23 cellular contexts compared by ENCODE assay signal in the genomic region with DNA sequence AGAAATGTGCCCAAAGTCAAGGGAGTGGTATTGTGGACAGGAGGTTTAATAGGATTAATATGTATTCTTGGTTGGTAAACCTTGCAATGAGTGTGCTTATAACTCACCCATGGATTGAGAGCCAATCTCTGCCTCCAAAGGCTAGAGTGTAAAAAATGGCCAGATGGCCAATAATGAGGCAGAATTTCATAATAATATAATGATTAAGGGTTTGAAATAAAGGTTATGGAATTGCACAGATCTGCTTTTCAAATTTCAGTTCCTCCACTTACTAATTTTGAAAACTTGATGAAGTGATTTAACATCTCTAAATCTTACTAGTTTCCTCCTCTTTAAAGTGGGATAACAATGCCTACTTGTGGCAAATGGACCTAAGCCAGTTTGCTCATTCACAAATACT.
DNase-seq lines count a peak whose midpoint lies in the region; ATAC-seq and TF ChIP-seq lines count a peak whose summit lies in the region.
"Had no signal": no experiment of that assay in that cellular context is flagged by ENCODE, and none has a peak within 500 bp of the region (broad histone marks: within the 10 kb centered on the region; RNA-seq: fewer than 3 reads in every experiment).

No MANE protein-coding gene starts in this region.

- H3K27me3 Mint-ChIP-seq in stimulated activated naive B cell treated with anti-CD40 and anti-IgM and Interleukin-4, amounts not matched to agents 10 μg/mL and 1 μg/mL and 100 μg/mL, for 72 hours: no peaks in the 10 kb centered on the region
- H3K27me3 Mint-ChIP-seq: CD4-positive, alpha-beta memory T cell; CD4-positive, CD25-positive, alpha-beta regulatory T cell; CD8-positive, alpha-beta memory T cell had no signal

- intact Hi-C loops in OCI-LY7 (cut with micrococcal nuclease; ENCODE audit: unreplicated experiment) (no loop called here), thyroid gland (cut with DNase I) (no loop called here)

- no peak overlapping the region for H3K9ac ChIP-seq in OCI-LY3 (ENCODE audit: low read length)
- H3K9ac ChIP-seq: BLaER1 had no signal

- no peak overlapping the region for H3K27ac ChIP-seq in OCI-LY3 (ENCODE audit: low read length)
- H3K27ac ChIP-seq in OCI-LY7 (ENCODE audit: low read depth, low read length, poor library complexity, severe bottlenecking): no peak overlapping the region
- H3K27ac ChIP-seq in thyroid gland: no peak overlapping the region
- H3K27ac ChIP-seq: BLaER1 had no signal

- H3K36me3 ChIP-seq in OCI-LY3 (replicated peaks; ENCODE audit: low read depth, low read length): no peaks in the 10 kb centered on the region
- H3K36me3 ChIP-seq in OCI-LY7 (ENCODE audit: insufficient read depth, low read length): no peaks in the 10 kb centered on the region
- no peaks in the 10 kb centered on the region for H3K36me3 ChIP-seq in thyroid gland
- H3K36me3 ChIP-seq: BE2C, BLaER1 had no signal

- H3K79me2 ChIP-seq in OCI-LY3 (ENCODE audit: low read length) (no peaks in the 10 kb centered on the region), OCI-LY7 (ENCODE audit: insufficient read depth, low read depth, low read length) (no peaks in the 10 kb centered on the region)

- H3K4me2 ChIP-seq in OCI-LY3 (ENCODE audit: low read length) (peak overlapping the region; percentile 50), OCI-LY7 (ENCODE audit: low read length) (no peak overlapping the region)
- H3K4me2 ChIP-seq: BLaER1 had no signal

- no TSS peak for BruUV-seq in OCI-LY7 (replicated peaks; lab: Mats Ljungman, UMichigan)

- no peaks in the 10 kb centered on the region for H3K4me1 Mint-ChIP-seq in stimulated activated naive B cell treated with anti-CD40 and anti-IgM and Interleukin-4, amounts not matched to agents 10 μg/mL and 1 μg/mL and 100 μg/mL, for 72 hours
- H3K4me1 Mint-ChIP-seq: CD14-positive monocyte; CD4-positive, alpha-beta memory T cell; CD4-positive, CD25-positive, alpha-beta regulatory T cell; CD8-positive, alpha-beta memory T cell had no signal

- H3K4me3 Mint-ChIP-seq in stimulated activated naive B cell treated with anti-CD40 and anti-IgM and Interleukin-4, amounts not matched to agents 10 μg/mL and 1 μg/mL and 100 μg/mL, for 72 hours: no peak overlapping the region
- H3K4me3 Mint-ChIP-seq: CD14-positive monocyte; CD4-positive, alpha-beta memory T cell; CD4-positive, CD25-positive, alpha-beta regulatory T cell; CD8-positive, alpha-beta memory T cell had no signal

- H3K27ac Mint-ChIP-seq in stimulated activated naive B cell treated with anti-CD40 and anti-IgM and Interleukin-4, amounts not matched to agents 10 μg/mL and 1 μg/mL and 100 μg/mL, for 72 hours: no peak overlapping the region
- H3K27ac Mint-ChIP-seq: CD14-positive monocyte; CD4-positive, alpha-beta memory T cell; CD4-positive, CD25-positive, alpha-beta regulatory T cell; CD8-positive, alpha-beta memory T cell had no signal

- POLR2A ChIA-PET in OCI-LY7 (lab: Charles Lee): no interaction called here

- no peaks in the 10 kb centered on the region for H3K9me2 ChIP-seq in OCI-LY7 (ENCODE audit: insufficient read depth, low read length)

- H3K4me3 ChIP-seq in OCI-LY3 (ENCODE audit: low read length): peak overlapping the region; percentile 4; the same call in 1 of the 2 replicates
- no peak overlapping the region for H3K4me3 ChIP-seq in OCI-LY7 (ENCODE audit: low read depth, low read length, poor library complexity, severe bottlenecking)
- no peak overlapping the region for H3K4me3 ChIP-seq in thyroid gland (replicated peaks in 1 of 3)
- H3K4me3 ChIP-seq: BLaER1, GM12878 had no signal

- CTCF ChIA-PET in OCI-LY7 (lab: Charles Lee; ENCODE audit: unreplicated experiment): no interaction called here

- ATAC-seq in stimulated activated naive B cell treated with anti-CD40 and anti-IgM and Interleukin-4, amounts not matched to agents 10 μg/mL and 1 μg/mL and 100 μg/mL, for 72 hours (replicated peaks): peak; percentile 54 to 58
- ATAC-seq in GM21381 (IDR thresholded peaks at IDR 0.05; ENCODE audit: unreplicated experiment): no peak
- ATAC-seq: GM12878 had no signal

- no peaks in the 10 kb centered on the region for H3K9me3 ChIP-seq in OCI-LY3 (ENCODE audit: insufficient read depth, low read length)
- H3K9me3 ChIP-seq in OCI-LY7 (ENCODE audit: low read length): no peaks in the 10 kb centered on the region
- no peaks in the 10 kb centered on the region for H3K9me3 ChIP-seq in thyroid gland
- H3K9me3 ChIP-seq: BE2C, BLaER1 had no signal

- H2AFZ ChIP-seq in OCI-LY3 (ENCODE audit: low read depth, low read length): no peak overlapping the region
- 0 out of 2 replicates have a peak overlapping the region, but pooled peaks have one; percentile 33 for H2AFZ ChIP-seq in OCI-LY7 (ENCODE audit: low read length)

- DNase-seq in OCI-LY7 (ENCODE audit: low spot score) (no peak), thyroid gland (no peak)
- no peak for DNase-seq in stimulated activated naive B cell treated with anti-CD40 and anti-IgM and Interleukin-4, amounts not matched to agents 10 μg/mL and 1 μg/mL and 100 μg/mL, for 72 hours
- DNase-seq: 8988T; ACHN; BE2C; C1 segment of cervical spinal cord; CD4-positive, alpha-beta memory T cell; CD4-positive, CD25-positive, alpha-beta regulatory T cell; CD8-positive, alpha-beta memory T cell; COR-L47; DMS 273 treated with DMSO at 0.1 percent for 48 hours; DMS153; DMS53; DMS79; DND-41; EL; GDM1 had no signal

- no peaks in the 10 kb centered on the region for H3K9me3 Mint-ChIP-seq in stimulated activated naive B cell treated with anti-CD40 and anti-IgM and Interleukin-4, amounts not matched to agents 10 μg/mL and 1 μg/mL and 100 μg/mL, for 72 hours
- H3K9me3 Mint-ChIP-seq: CD4-positive, CD25-positive, alpha-beta regulatory T cell; CD8-positive, alpha-beta memory T cell had no signal

- H3K36me3 Mint-ChIP-seq in stimulated activated naive B cell treated with anti-CD40 and anti-IgM and Interleukin-4, amounts not matched to agents 10 μg/mL and 1 μg/mL and 100 μg/mL, for 72 hours: no peaks in the 10 kb centered on the region
- H3K36me3 Mint-ChIP-seq: CD14-positive monocyte; CD4-positive, alpha-beta memory T cell; CD4-positive, CD25-positive, alpha-beta regulatory T cell; CD8-positive, alpha-beta memory T cell had no signal

- H3K27me3 ChIP-seq in OCI-LY3 (ENCODE audit: low read depth, low read length) (peaks cover 10% of the 10 kb centered on the region; the same call in 1 of the 2 replicates), thyroid gland (no peaks in the 10 kb centered on the region)
- H3K27me3 ChIP-seq: BE2C, BLaER1 had no signal

- H3K4me1 ChIP-seq in OCI-LY3 (ENCODE audit: low read length) (peaks cover 23% of the 10 kb centered on the region), OCI-LY7 (ENCODE audit: insufficient read depth, low read length, poor library complexity, severe bottlenecking) (peaks cover 22% of the 10 kb centered on the region), thyroid gland (no peaks in the 10 kb centered on the region)
- H3K4me1 ChIP-seq: BE2C, BLaER1 had no signal

- TF ChIP-seq POLR2A in thyroid gland (IDR thresholded peaks at IDR 0.05): no peak

- H4K20me1 ChIP-seq in OCI-LY3 (ENCODE audit: insufficient read depth, low read length) (peaks cover 4% of the 10 kb centered on the region; the same call in 1 of the 2 replicates), OCI-LY7 (ENCODE audit: insufficient read depth, low read length) (no peaks in the 10 kb centered on the region)
- H4K20me1 ChIP-seq: BLaER1 had no signal

- 0 out of 2 replicates have a peak, but pooled peaks have one; percentile 7 for TF ChIP-seq CTCF in OCI-LY3 (IDR thresholded peaks at IDR 0.05; ENCODE audit: low read depth, low read length)
- TF ChIP-seq CTCF in OCI-LY7 (conservative IDR thresholded peaks at IDR 0.05; ENCODE audit: low read length): no peak
- TF ChIP-seq CTCF in thyroid gland (IDR thresholded peaks at IDR 0.05): no peak
